23 cellular contexts compared by ENCODE assay signal in genomic region chr5:32510860-32511259, GRCh38.
"Had no signal": no experiment of that assay in that cellular context is flagged by ENCODE, and none has a peak within 500 bp of the region (broad histone marks: within the 10 kb centered on the region; RNA-seq: fewer than 3 reads in every experiment).

No MANE protein-coding gene starts in this region.

- H3K27ac ChIP-seq: colonic mucosa, epithelial cell of prostate, esophagus squamous epithelium, gastrocnemius medialis, heart right ventricle, left lung, lower lobe of right lung had no signal

- ATAC-seq: effector memory CD8-positive, alpha-beta T cell; esophagus mucosa; gastrocnemius medialis; left lung; left ventricle myocardium superior; lower lobe of right lung; mucosa of descending colon; naive thymus-derived CD4-positive, alpha-beta T cell had no signal

- H3K36me3 ChIP-seq: colonic mucosa, esophagus squamous epithelium, gastrocnemius medialis, heart right ventricle, left lung, lower lobe of right lung had no signal

- DNase-seq: colonic mucosa; cortex of kidney; effector CD8-positive, alpha-beta T cell; effector memory CD8-positive, alpha-beta T cell; endodermal cell; erythroblast; esophagus squamous epithelium; foreskin fibroblast; foreskin melanocyte; gastrocnemius medialis; glutamatergic neuron; head of caudate nucleus; heart right ventricle; hippocampal formation; left cardiac atrium; left lung; left ventricle myocardium superior; lower lobe of right lung; mesenchymal stem cell; mucosa of descending colon; naive thymus-derived CD4-positive, alpha-beta T cell had no signal

- H3K9me3 ChIP-seq: colonic mucosa, esophagus squamous epithelium, gastrocnemius medialis, heart right ventricle, left lung, lower lobe of right lung, mucosa of descending colon had no signal

- H3K27me3 ChIP-seq: colonic mucosa, heart right ventricle had no signal

- H3K4me1 ChIP-seq: colonic mucosa had no signal

- H3K4me3 ChIP-seq: colonic mucosa, esophagus squamous epithelium, gastrocnemius medialis, heart right ventricle, left lung, lower lobe of right lung, mucosa of descending colon had no signal
